ENCODE assay signal across 11 cellular contexts in genomic region chr2:170180031-170180566, GRCh38. TPM values are rescaled to one million over a fixed set of nuclear protein-coding genes. Genes with fewer than 3 reads are reported as not detected.
DNase-seq lines count a peak whose midpoint lies in the region; ATAC-seq, FAIRE-seq and TF ChIP-seq lines count a peak whose summit lies in the region.
"Had no signal": no experiment of that assay in that cellular context is flagged by ENCODE, and none has a peak within 500 bp of the region (broad histone marks: within the 10 kb centered on the region; RNA-seq: fewer than 3 reads in every experiment).

No MANE protein-coding gene starts in this region.

- H3K4me2 ChIP-seq in MM.1S (ENCODE audit: low read depth, low read length) (peak overlapping the region; percentile 49), neural progenitor cell (no peak overlapping the region), mesenchymal stem cell (ENCODE audit: low read length, poor library complexity, severe bottlenecking) (no peak overlapping the region), SK-N-SH (no peak overlapping the region)

- TF ChIP-seq CTCF in MM.1S (IDR thresholded peaks at IDR 0.05; ENCODE audit: low read length) (no peak), neural progenitor cell (IDR thresholded peaks at IDR 0.05) (no peak), SK-N-SH (IDR thresholded peaks at IDR 0.05) (no peak)

- no peaks in the 10 kb centered on the region for H3K79me1 ChIP-seq in mesenchymal stem cell (replicated peaks; ENCODE audit: low read length, poor library complexity, severe bottlenecking)

- H3K27ac ChIP-seq in MM.1S (ENCODE audit: low read length) (peak overlapping the region; percentile 37; the same call in 1 of the 2 replicates), neural progenitor cell (no peak overlapping the region), mesenchymal stem cell (ENCODE audit: low read length, poor library complexity, severe bottlenecking) (no peak overlapping the region), SK-N-SH (ENCODE audit: low read depth in 2 of 2, low read length in 1 of 2) (no peak overlapping the region)

- H3K27me3 ChIP-seq in MM.1S (replicated peaks; ENCODE audit: insufficient read depth, low read length) (no peaks in the 10 kb centered on the region), neural progenitor cell (no peaks in the 10 kb centered on the region), mesenchymal stem cell (ENCODE audit: control insufficient read depth in 1 of 2, insufficient read depth in 1 of 2, low read length in 2 of 2) (no peaks in the 10 kb centered on the region), SK-N-SH (ENCODE audit: insufficient read depth) (no peaks in the 10 kb centered on the region)

- ATAC-seq in GM19043 (IDR thresholded peaks at IDR 0.05; ENCODE audit: low read depth, unreplicated experiment) = peak; percentile 63
- ATAC-seq in HG02763 (IDR thresholded peaks at IDR 0.05; ENCODE audit: unreplicated experiment) = peak; percentile 61

- WGBS in mesenchymal stem cell = 92% methylated on average over 3 of the region's 3 CpGs
- WGBS in SK-N-SH (ENCODE audit: low lambda C conversion rate) = 94% methylated on average over 3 of the region's 3 CpGs

- CTCF ChIA-PET in SK-N-SH (lab: Yijun Ruan, JAX) = no interaction called here

- POLR2A ChIA-PET in SK-N-SH (lab: Yijun Ruan, JAX) = no interaction called here

- H3K4me3 Mint-ChIP-seq in neural progenitor cell = no peak overlapping the region
- H3K4me3 Mint-ChIP-seq: neural crest cell; T-helper 1 cell treated with Interleukin-12 subunit alpha and Interleukin-12 subunit beta and Interleukin-4 antibody, amounts not matched to agents 30 μg/mL and 1 μg/mL, for 36 hours had no signal

- H3K23ac ChIP-seq in mesenchymal stem cell (ENCODE audit: low read length in 2 of 2) = no peak overlapping the region

- H3K4ac ChIP-seq in mesenchymal stem cell (ENCODE audit: low read depth in 1 of 2, low read length in 2 of 2) = no peak overlapping the region

- no peaks in the 10 kb centered on the region for H3K36me3 ChIP-seq in MM.1S (replicated peaks; ENCODE audit: insufficient read depth, low read length)
- no peaks in the 10 kb centered on the region for H3K36me3 ChIP-seq in neural progenitor cell
- H3K36me3 ChIP-seq in mesenchymal stem cell (ENCODE audit: control insufficient read depth in 1 of 2, insufficient read depth in 2 of 2, low read depth in 1 of 2, low read length in 2 of 2) = no peaks in the 10 kb centered on the region
- H3K36me3 ChIP-seq in SK-N-SH (replicated peaks in 1 of 2; ENCODE audit: control insufficient read depth in 1 of 2, insufficient read depth in 2 of 2, low read length in 1 of 2) = peaks cover 0 to 3% of the 10 kb centered on the region in 2 experiments

- no peak overlapping the region for H3K4me3 ChIP-seq in MM.1S (ENCODE audit: low read length)
- no peak overlapping the region for H3K4me3 ChIP-seq in neural progenitor cell
- no peak overlapping the region for H3K4me3 ChIP-seq in mesenchymal stem cell (ENCODE audit: insufficient read depth in 1 of 2, low read depth in 1 of 2, low read length in 2 of 2)
- no peak overlapping the region for H3K4me3 ChIP-seq in SK-N-SH (ENCODE audit: low read depth in 2 of 2, low read length in 1 of 2)

- no peaks in the 10 kb centered on the region for H3K9me3 ChIP-seq in MM.1S (replicated peaks; ENCODE audit: insufficient read depth, low read length)
- H3K9me3 ChIP-seq in neural progenitor cell (ENCODE audit: low read depth) = peaks cover 4% of the 10 kb centered on the region
- peaks cover 3% of the 10 kb centered on the region for H3K9me3 ChIP-seq in mesenchymal stem cell (ENCODE audit: control insufficient read depth, low read length)
- no peaks in the 10 kb centered on the region for H3K9me3 ChIP-seq in SK-N-SH

- no peak overlapping the region for H2BK120ac ChIP-seq in mesenchymal stem cell (ENCODE audit: low read depth, low read length)

- no peak overlapping the region for H3K14ac ChIP-seq in mesenchymal stem cell (ENCODE audit: low read length in 2 of 2)

- no peaks in the 10 kb centered on the region for H3K79me2 ChIP-seq in MM.1S (ENCODE audit: low read length)
- no peaks in the 10 kb centered on the region for H3K79me2 ChIP-seq in neural progenitor cell (ENCODE audit: low read depth)
- no peaks in the 10 kb centered on the region for H3K79me2 ChIP-seq in SK-N-SH (ENCODE audit: insufficient read depth)

- H3K9me3 Mint-ChIP-seq in neural progenitor cell = peaks cover 9% of the 10 kb centered on the region
- H3K9me3 Mint-ChIP-seq: T-helper 1 cell treated with Interleukin-12 subunit alpha and Interleukin-12 subunit beta and Interleukin-4 antibody, amounts not matched to agents 30 μg/mL and 1 μg/mL, for 36 hours had no signal

- peaks cover 42% of the 10 kb centered on the region for H3K4me1 Mint-ChIP-seq in neural progenitor cell

- no peak overlapping the region for H2BK15ac ChIP-seq in mesenchymal stem cell (ENCODE audit: low read depth, poor library complexity, severe bottlenecking)

- no peak overlapping the region for H2BK12ac ChIP-seq in mesenchymal stem cell (ENCODE audit: low read length in 2 of 2)

- H2BK5ac ChIP-seq in mesenchymal stem cell (ENCODE audit: low read depth, low read length, poor library complexity, severe bottlenecking) = no peak overlapping the region

- peaks cover 4% of the 10 kb centered on the region for H3K27me3 Mint-ChIP-seq in neural progenitor cell (ENCODE audit: insufficient read depth, low read depth)

- no peak overlapping the region for H3K9ac ChIP-seq in MM.1S (ENCODE audit: low read length)
- H3K9ac ChIP-seq in neural progenitor cell = no peak overlapping the region
- no peak overlapping the region for H3K9ac ChIP-seq in mesenchymal stem cell (ENCODE audit: low read length)
- H3K9ac ChIP-seq in SK-N-SH = no peak overlapping the region

- DNase-seq in MM.1S = peak; percentile 63
- peak; percentile 24 for DNase-seq in neural progenitor cell (ENCODE audit: low spot score)
- DNase-seq in mesenchymal stem cell = no peak
- no peak for DNase-seq in SK-N-SH
- no peak for DNase-seq in H54 (ENCODE audit: insufficient read length, low spot score)
- DNase-seq in activated CD8-positive, alpha-beta memory T cell treated with anti-CD3 and anti-CD28 coated beads, Interleukin-2, amount 50 U/mL, for 4 hours = no peak
- DNase-seq: activated naive CD4-positive, alpha-beta T cell treated with anti-CD3 and anti-CD28 coated beads, Interleukin-2, amount 50 U/mL, for 16 hours had no signal

- H3K9me2 ChIP-seq in MM.1S (replicated peaks; ENCODE audit: insufficient read depth, low read length) (no peaks in the 10 kb centered on the region), SK-N-SH (no peaks in the 10 kb centered on the region)

- no peaks in the 10 kb centered on the region for H4K20me1 ChIP-seq in MM.1S (ENCODE audit: insufficient read depth, low read length)
- no peaks in the 10 kb centered on the region for H4K20me1 ChIP-seq in neural progenitor cell (ENCODE audit: low read depth)
- H4K20me1 ChIP-seq in SK-N-SH (ENCODE audit: insufficient read depth) = no peaks in the 10 kb centered on the region

- no peak overlapping the region for H3K18ac ChIP-seq in mesenchymal stem cell (ENCODE audit: low read depth in 1 of 2, low read length in 2 of 2)

- TF ChIP-seq POLR2A in H54 (IDR thresholded peaks at IDR 0.05; ENCODE audit: low read depth, low read length) = no peak

- no peak for FAIRE-seq in H54 (lab: Jason Lieb, UNC)

- H3F3A ChIP-seq in MM.1S (ENCODE audit: insufficient read depth, low read length) = peaks cover 14% of the 10 kb centered on the region; the same call in 1 of the 2 replicates
- H3F3A ChIP-seq in neural progenitor cell (ENCODE audit: low read depth) = peaks cover 19% of the 10 kb centered on the region
- no peaks in the 10 kb centered on the region for H3F3A ChIP-seq in SK-N-SH (replicated peaks; ENCODE audit: insufficient read depth)

- no peak overlapping the region for H2AK5ac ChIP-seq in mesenchymal stem cell (ENCODE audit: low read length, severe bottlenecking)

- no peaks in the 10 kb centered on the region for H3K36me3 Mint-ChIP-seq in neural progenitor cell

- H3K4me1 ChIP-seq in MM.1S (ENCODE audit: low read length) (peaks cover 28% of the 10 kb centered on the region), neural progenitor cell (peaks cover 20% of the 10 kb centered on the region), mesenchymal stem cell (ENCODE audit: control insufficient read depth, insufficient read depth, low read depth, low read length) (peaks cover 5% of the 10 kb centered on the region), SK-N-SH (ENCODE audit: control insufficient read depth in 1 of 2, insufficient read depth in 2 of 2, low read depth in 1 of 2, low read length in 1 of 2) (peaks cover 10 to 23% of the 10 kb centered on the region in 2 experiments)

- no peak for TF ChIP-seq RAD21 in SK-N-SH (IDR thresholded peaks at IDR 0.05; ENCODE audit: low read length)

- no peak for TF ChIP-seq EP300 in SK-N-SH (IDR thresholded peaks at IDR 0.05; ENCODE audit: borderline replicate concordance in 1 of 2, low read depth in 1 of 2, low read length in 1 of 2)

- no peak overlapping the region for H4K8ac ChIP-seq in mesenchymal stem cell (ENCODE audit: low read length)

- H4K91ac ChIP-seq in mesenchymal stem cell (ENCODE audit: low read length) = no peak overlapping the region

- H3K27ac Mint-ChIP-seq in neural progenitor cell = peak overlapping the region; percentile 84
- H3K27ac Mint-ChIP-seq: T-helper 1 cell treated with Interleukin-12 subunit alpha and Interleukin-12 subunit beta and Interleukin-4 antibody, amounts not matched to agents 30 μg/mL and 1 μg/mL, for 36 hours had no signal

- H2AFZ ChIP-seq in MM.1S (ENCODE audit: low read length) = 0 out of 2 replicates have a peak overlapping the region, but pooled peaks have one; percentile 20
- peak overlapping the region; percentile 58 for H2AFZ ChIP-seq in neural progenitor cell (replicated peaks)
- no peak overlapping the region for H2AFZ ChIP-seq in mesenchymal stem cell (ENCODE audit: low read depth, low read length)
- H2AFZ ChIP-seq in SK-N-SH (ENCODE audit: low read depth) = no peak overlapping the region

TF ChIP-seq in SK-N-SH, 30 proteins besides CTCF, POLR2A, EP300 and RAD21 (continues in another document):
- TF ChIP-seq TAF1 (IDR thresholded peaks at IDR 0.05; ENCODE audit: borderline replicate concordance, low read depth, low read length) (no peak), FOXM1 (IDR thresholded peaks at IDR 0.05; ENCODE audit: low read depth) (no peak)

RNA-seq across cellular contexts. Expression of gene MYO3B, which starts 2.2 kb away (rescaled TPM):
- 16.8 and 27.3 TPM in 2 replicates for total RNA-seq in neural progenitor cell (ENCODE audit: low replicate concordance)
- polyA plus RNA-seq in mesenchymal stem cell (2013, experiment 1 of 2) = 0.08 TPM
- 0.11 TPM for polyA plus RNA-seq in mesenchymal stem cell (2013, experiment 2 of 2)
- polyA plus RNA-seq in SK-N-SH (2012; rRNA removed) = not detected in 2 replicates
- under 0.01 TPM in 1 of 2 replicates, not detected in the other for polyA plus RNA-seq in SK-N-SH (2012; cell fraction: cytosol; rRNA removed)
- polyA plus RNA-seq in SK-N-SH (2012; cell fraction: nucleus; rRNA removed) = not detected in 2 replicates
- total RNA-seq: neural crest cell had no signal

Comparison
In these comparisons a context has a peak if more than half of its experiments do, and no peak if none do; other contexts are left out.
1. DNase-seq: peak in MM.1S (single experiment) and neural progenitor cell (single experiment); none in mesenchymal stem cell (single experiment), SK-N-SH (single experiment), H54 (single experiment) and activated CD8-positive, alpha-beta memory T cell treated with anti-CD3 and anti-CD28 coated beads, Interleukin-2, amount 50 U/mL, for 4 hours (single experiment).
2. H2AFZ ChIP-seq: peak in MM.1S (single experiment) and neural progenitor cell (single experiment); none in mesenchymal stem cell (single experiment) and SK-N-SH (single experiment).